ENCODE assay signal across 9 cellular contexts in the genomic region with DNA sequence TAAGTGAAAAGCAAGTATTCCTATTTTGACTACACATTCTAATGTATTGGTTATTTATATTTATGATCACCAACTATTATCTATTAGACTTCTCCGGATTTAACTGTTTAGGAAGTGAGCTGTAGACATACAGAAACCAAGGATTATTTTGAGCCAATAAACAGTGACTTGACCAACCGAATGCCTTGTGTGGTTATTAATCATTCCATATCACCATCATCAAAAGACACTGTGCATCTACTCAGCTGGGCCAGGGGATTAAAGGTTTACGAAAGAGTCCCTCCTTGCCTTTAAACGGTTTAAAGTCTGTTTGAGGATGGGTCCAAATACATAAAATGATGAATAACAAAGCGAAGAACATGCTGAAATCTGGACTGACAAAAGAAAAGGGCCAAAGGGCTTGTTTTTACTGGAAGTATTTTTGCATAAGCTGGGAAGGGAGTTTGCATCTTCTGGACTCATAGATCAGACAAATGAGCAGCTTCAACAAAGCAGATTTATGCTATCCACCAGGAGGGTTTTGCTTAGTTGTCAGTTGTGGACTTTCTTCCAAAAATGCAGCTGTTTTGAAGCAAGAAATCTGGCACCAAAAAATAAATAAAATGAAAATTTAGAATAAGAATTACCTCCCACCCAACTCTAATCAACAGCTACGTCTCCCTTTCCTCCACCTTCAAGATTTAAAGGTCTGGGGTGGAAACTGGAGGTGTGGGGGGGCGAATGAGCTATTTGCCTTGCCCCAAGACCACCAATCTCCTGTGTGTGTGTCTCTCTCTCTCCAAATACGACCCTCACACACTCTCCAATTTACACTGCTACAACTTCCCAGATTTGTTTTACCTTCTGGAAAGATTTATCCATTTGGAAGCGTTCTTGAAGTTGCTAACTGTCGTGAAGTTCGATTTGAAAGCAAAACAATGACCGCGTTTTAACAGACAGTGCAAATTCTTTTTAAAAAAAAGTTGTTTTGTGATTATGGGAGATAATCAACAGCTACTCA. TPM values are rescaled to one million over a fixed set of nuclear protein-coding genes. Genes with fewer than 3 reads are reported as not detected.
DNase-seq lines count a peak whose midpoint lies in the region; ATAC-seq and TF ChIP-seq lines count a peak whose summit lies in the region.
"Had no signal": no experiment of that assay in that cellular context is flagged by ENCODE, and none has a peak within 500 bp of the region (broad histone marks: within the 10 kb centered on the region; RNA-seq: fewer than 3 reads in every experiment).

No MANE protein-coding gene starts in this region.

- no peak for TF ChIP-seq CTCF in nephron (IDR thresholded peaks at IDR 0.05; ENCODE audit: unreplicated experiment in 3 of 3)

- H3K9me3 ChIP-seq in BLaER1 treated with 17β-estradiol and CSF1 and Interleukin-3, amounts not matched to agents 10 nM and 100 nM (replicated peaks in 1 of 11) = no peaks in the 10 kb centered on the region

- H3K9me3 Mint-ChIP-seq in nephron = peaks cover 7% of the 10 kb centered on the region
- no peaks in the 10 kb centered on the region for H3K9me3 Mint-ChIP-seq in activated T-helper 1 cell treated with anti-CD3 and anti-CD28 coated beads, Interleukin-12 subunit alpha, Interleukin-12 subunit beta, Interleukin-2, Interleukin-4 antibody, amounts not matched to agents 30 ng/mL and 10 ng/mL and 1 ng/mL, durations not matched to agents 14 hours and 24 hours and 36 hours
- H3K9me3 Mint-ChIP-seq: activated naive CD8-positive, alpha-beta T cell treated with anti-CD3 and anti-CD28 coated beads, Interleukin-2, amount 10 ng/mL, durations not matched to agents 7 days and 5 days had no signal

- H4K20me1 ChIP-seq in BLaER1 treated with 17β-estradiol and CSF1 and Interleukin-3, amounts not matched to agents 10 nM and 100 nM = no peaks in the 10 kb centered on the region; a peak in 1 of 22 replicates

- DNase-seq in NCI-H146 (lab: John Stamatoyannopoulos, UW) (peak; percentile 30), cortex of kidney (lab: John Stamatoyannopoulos, UW) (no peak), GM19240 (ENCODE audit: insufficient read length, low spot score) (no peak)
- no peak for DNase-seq in activated T-helper 1 cell treated with anti-CD3 and anti-CD28 coated beads, Interleukin-12 subunit alpha, Interleukin-12 subunit beta, Interleukin-2, Interleukin-4 antibody, amounts not matched to agents 30 ng/mL and 10 ng/mL and 1 ng/mL, durations not matched to agents 14 hours and 24 hours and 36 hours (ENCODE audit: low spot score)

- no peaks in the 10 kb centered on the region for H3K27me3 Mint-ChIP-seq in nephron (ENCODE audit: low read depth)
- peaks cover 18% of the 10 kb centered on the region for H3K27me3 Mint-ChIP-seq in activated T-helper 1 cell treated with anti-CD3 and anti-CD28 coated beads, Interleukin-12 subunit alpha, Interleukin-12 subunit beta, Interleukin-2, Interleukin-4 antibody, amounts not matched to agents 30 ng/mL and 10 ng/mL and 1 ng/mL, durations not matched to agents 14 hours and 24 hours and 36 hours (ENCODE audit: insufficient read depth)

- intact Hi-C loops in activated T-helper 1 cell treated with anti-CD3 and anti-CD28 coated beads, Interleukin-12 subunit alpha, Interleukin-12 subunit beta, Interleukin-2, Interleukin-4 antibody, amounts not matched to agents 30 ng/mL and 10 ng/mL and 1 ng/mL, durations not matched to agents 14 hours and 24 hours and 36 hours (cut with micrococcal nuclease) = no loop called here

- H3K9ac ChIP-seq in BLaER1 treated with 17β-estradiol and CSF1 and Interleukin-3, amounts not matched to agents 10 nM and 100 nM = peak overlapping the region in 9 of 11 experiments; percentile 70 to 85 (median 79); a peak in 13 of 22 replicates

- peak overlapping the region; percentile 98 to 99 (median 98) for H3K27ac Mint-ChIP-seq in nephron
- H3K27ac Mint-ChIP-seq in activated T-helper 1 cell treated with anti-CD3 and anti-CD28 coated beads, Interleukin-12 subunit alpha, Interleukin-12 subunit beta, Interleukin-2, Interleukin-4 antibody, amounts not matched to agents 30 ng/mL and 10 ng/mL and 1 ng/mL, durations not matched to agents 14 hours and 24 hours and 36 hours = no peak overlapping the region
- H3K27ac Mint-ChIP-seq: activated naive CD8-positive, alpha-beta T cell treated with anti-CD3 and anti-CD28 coated beads, Interleukin-2, amount 10 ng/mL, durations not matched to agents 7 days and 5 days had no signal

- H3K4me1 Mint-ChIP-seq in nephron = peaks cover 40% of the 10 kb centered on the region
- peaks cover 6% of the 10 kb centered on the region for H3K4me1 Mint-ChIP-seq in activated T-helper 1 cell treated with anti-CD3 and anti-CD28 coated beads, Interleukin-12 subunit alpha, Interleukin-12 subunit beta, Interleukin-2, Interleukin-4 antibody, amounts not matched to agents 30 ng/mL and 10 ng/mL and 1 ng/mL, durations not matched to agents 14 hours and 24 hours and 36 hours (ENCODE audit: low read depth)

- peaks cover 9 to 30% (median 19%) of the 10 kb centered on the region in 11 experiments; a peak in 20 of 22 replicates for H3K27me3 ChIP-seq in BLaER1 treated with 17β-estradiol and CSF1 and Interleukin-3, amounts not matched to agents 10 nM and 100 nM

- H3K36me3 ChIP-seq in BLaER1 treated with 17β-estradiol and CSF1 and Interleukin-3, amounts not matched to agents 10 nM and 100 nM = no peaks in the 10 kb centered on the region

- peaks cover 6 to 16% (median 12%) of the 10 kb centered on the region in 10 experiments; a peak in 17 of 20 replicates for H3K4me1 ChIP-seq in BLaER1 treated with 17β-estradiol and CSF1 and Interleukin-3, amounts not matched to agents 10 nM and 100 nM

- peak overlapping the region; percentile 57 to 79 (median 68) for H3K4me3 ChIP-seq in BLaER1 treated with 17β-estradiol and CSF1 and Interleukin-3, amounts not matched to agents 10 nM and 100 nM

- peak overlapping the region; percentile 80 to 97 (median 93) for H3K4me2 ChIP-seq in BLaER1 treated with 17β-estradiol and CSF1 and Interleukin-3, amounts not matched to agents 10 nM and 100 nM

- H3K36me3 Mint-ChIP-seq in nephron (ENCODE audit: low read depth) = peaks cover 21% of the 10 kb centered on the region
- peaks cover 1% of the 10 kb centered on the region for H3K36me3 Mint-ChIP-seq in activated T-helper 1 cell treated with anti-CD3 and anti-CD28 coated beads, Interleukin-12 subunit alpha, Interleukin-12 subunit beta, Interleukin-2, Interleukin-4 antibody, amounts not matched to agents 30 ng/mL and 10 ng/mL and 1 ng/mL, durations not matched to agents 14 hours and 24 hours and 36 hours (ENCODE audit: low read depth)
- H3K36me3 Mint-ChIP-seq: activated naive CD8-positive, alpha-beta T cell treated with anti-CD3 and anti-CD28 coated beads, Interleukin-2, amount 10 ng/mL, durations not matched to agents 7 days and 5 days had no signal

- peak overlapping the region in 3 of 11 experiments; percentile 81 to 88 (median 88); a peak in 5 of 22 replicates for H3K27ac ChIP-seq in BLaER1 treated with 17β-estradiol and CSF1 and Interleukin-3, amounts not matched to agents 10 nM and 100 nM
- H3K27ac ChIP-seq in cingulate gyrus (ENCODE audit: low read depth, low read length) = peak overlapping the region; percentile 81

- no peak for ATAC-seq in GM19324 (IDR thresholded peaks at IDR 0.05; ENCODE audit: low FRiP score, unreplicated experiment)

- peak overlapping the region; percentile 87 to 93 (median 91) for H3K4me3 Mint-ChIP-seq in nephron
- H3K4me3 Mint-ChIP-seq in activated T-helper 1 cell treated with anti-CD3 and anti-CD28 coated beads, Interleukin-12 subunit alpha, Interleukin-12 subunit beta, Interleukin-2, Interleukin-4 antibody, amounts not matched to agents 30 ng/mL and 10 ng/mL and 1 ng/mL, durations not matched to agents 14 hours and 24 hours and 36 hours = no peak overlapping the region

RNA-seq across cellular contexts. Expression of a gene that starts 33.5 kb away (rescaled TPM):
- total RNA-seq in activated T-helper 1 cell treated with anti-CD3 and anti-CD28 coated beads, Interleukin-12 subunit alpha, Interleukin-12 subunit beta, Interleukin-2, Interleukin-4 antibody, amounts not matched to agents 30 ng/mL and 10 ng/mL and 1 ng/mL, durations not matched to agents 14 hours and 24 hours and 36 hours = not detected in 2 replicates
- total RNA-seq: activated naive CD8-positive, alpha-beta T cell treated with anti-CD3 and anti-CD28 coated beads, Interleukin-2, amount 10 ng/mL, durations not matched to agents 7 days and 5 days had no signal
